ENCODE assay signal across 8 cellular contexts in genomic region chr17:75181608-75182318, GRCh38. TPM values are rescaled to one million over a fixed set of nuclear protein-coding genes. Genes with fewer than 3 reads are reported as not detected.
DNase-seq lines count a peak whose midpoint lies in the region; ATAC-seq and TF ChIP-seq lines count a peak whose summit lies in the region.

No MANE protein-coding gene starts in this region.

- peak overlapping the region; percentile 97 for H3K4me3 ChIP-seq in lower lobe of right lung

- peaks cover 22% of the 10 kb centered on the region for H3K4me1 Mint-ChIP-seq in CD14-positive monocyte

- POLR2A ChIA-PET in HEK293T (lab: Yijun Ruan, JAX), result interaction anchor here (1.4 to 3.4 kb wide), 5 partner anchors 10 to 50 kb away, joined by 4 to 15 read pairs (median 5); partner anchors contain the start of genes NT5C and NUP85

- CTCF ChIA-PET in HEK293T (lab: Yijun Ruan, JAX), result interaction anchor here (1.0 to 2.0 kb wide), 2 partner anchors 10 to 20 kb away, joined by 3 to 6 read pairs; no protein-coding TSS in a partner anchor

- peaks cover 25% of the 10 kb centered on the region for H3K4me1 ChIP-seq in lower lobe of right lung

- intact Hi-C loops in CD14-positive monocyte (cut with micrococcal nuclease), result loop anchor here (2.0 to 5.0 kb wide), 2 partner anchors 27 to 134 kb away; partner anchors contain the start of genes ATP5PD (in 2 of the 2), KCTD2 (in 2 of the 2) and JPT1 (in 1 of the 2)
- intact Hi-C loops in lower lobe of right lung (cut with DNase I), result no loop called here

- peaks cover 9 to 30% of the 10 kb centered on the region in 2 donors for H3K36me3 Mint-ChIP-seq in CD14-positive monocyte

- peak in 1 of 2 donors; percentile 16 for ATAC-seq in lower lobe of right lung

- no peaks in the 10 kb centered on the region for H3K9me3 Mint-ChIP-seq in CD14-positive monocyte

- H3K27me3 Mint-ChIP-seq in CD14-positive monocyte (ENCODE audit: low read depth in 3 of 3), result peaks cover 0 to 2% (median 0%) of the 10 kb centered on the region in 3 donors

- no peaks in the 10 kb centered on the region for H3K27me3 ChIP-seq in lower lobe of right lung (ENCODE audit: low read depth)

- H3K36me3 ChIP-seq in lower lobe of right lung, result peaks cover 37% of the 10 kb centered on the region

- peak overlapping the region; percentile 69 to 96 (median 91) for H3K27ac Mint-ChIP-seq in CD14-positive monocyte

- peak overlapping the region; percentile 89 to 96 for H3K4me3 Mint-ChIP-seq in CD14-positive monocyte

- DNase-seq in CD14-positive monocyte (ENCODE audit: low spot score) (peak; percentile 46), HEK293T (ENCODE audit: extremely low spot score) (no peak), SW480 (ENCODE audit: low spot score) (peak; percentile 22), caudate nucleus (lab: John Stamatoyannopoulos, UW) (peak in 14 of 61 donors; percentile 15 to 44 (median 32)), lower lobe of right lung (peak; percentile 51), SHP77 treated with DMSO at 0.1 percent for 48 hours (lab: John Stamatoyannopoulos, UW) (no peak), HPDE6-E6E7 (ENCODE audit: extremely low spot score) (no peak)
- peak; percentile 8 for DNase-seq in stimulated activated CD8-positive, alpha-beta memory T cell treated with anti-CD3 and anti-CD28 coated beads, Interleukin-15, amount 100 ng/mL, for 24 hours (ENCODE audit: low read depth)

- no peaks in the 10 kb centered on the region for H3K9me3 ChIP-seq in lower lobe of right lung

- TF ChIP-seq CTCF in CD14-positive monocyte (IDR thresholded peaks at IDR 0.05), result no peak
- TF ChIP-seq CTCF in lower lobe of right lung (IDR thresholded peaks at IDR 0.05), result no peak

- H3K27ac ChIP-seq in caudate nucleus (ENCODE audit: low read depth, low read length), result peak overlapping the region; percentile 100
- H3K27ac ChIP-seq in lower lobe of right lung, result peak overlapping the region; percentile 98

TF ChIP-seq in HEK293T, 16 proteins besides CTCF, POLR2A, EP300 and RAD21:
- no peak for TF ChIP-seq FOXM1 (IDR thresholded peaks at IDR 0.05; ENCODE audit: borderline replicate concordance)
- TF ChIP-seq PKNOX1 (IDR thresholded peaks at IDR 0.05), result peak; percentile 86

RNA-seq across cellular contexts. Expression of gene SUMO2, which starts 1.0 kb away (rescaled TPM):
- 100 to 1,000 TPM; 282 to 318 TPM for polyA plus RNA-seq in CD14-positive monocyte
- total RNA-seq in lower lobe of right lung, result 351 TPM

RNA-seq across cellular contexts. Expression of gene NUP85, which starts 23.7 kb away (rescaled TPM):
- 10 to 100 TPM; 36.3 to 38.7 TPM for polyA plus RNA-seq in CD14-positive monocyte
- total RNA-seq in lower lobe of right lung, result 66.8 TPM

RNA-seq across cellular contexts. Expression of gene JPT1, which starts 27.5 kb away (rescaled TPM):
- 100 to 1,000 TPM; 156 to 181 TPM for polyA plus RNA-seq in CD14-positive monocyte
- total RNA-seq in lower lobe of right lung, result 61.1 TPM

RNA-seq across cellular contexts. Expression of gene NT5C, which starts 50.2 kb away (rescaled TPM):
- 10 to 100 TPM; 27.8 to 36.2 TPM for polyA plus RNA-seq in CD14-positive monocyte
- 34.9 TPM for total RNA-seq in lower lobe of right lung

Comparison
In these comparisons a context has a peak if more than half of its experiments do, and no peak if none do; other contexts are left out.
1. DNase-seq: peak in CD14-positive monocyte (single experiment), SW480 (single experiment), lower lobe of right lung (single experiment) and stimulated activated CD8-positive, alpha-beta memory T cell treated with anti-CD3 and anti-CD28 coated beads, Interleukin-15, amount 100 ng/mL, for 24 hours (single experiment); none in HEK293T (single experiment), SHP77 treated with DMSO at 0.1 percent for 48 hours (single experiment) and HPDE6-E6E7 (single experiment).